In the genomic region with DNA sequence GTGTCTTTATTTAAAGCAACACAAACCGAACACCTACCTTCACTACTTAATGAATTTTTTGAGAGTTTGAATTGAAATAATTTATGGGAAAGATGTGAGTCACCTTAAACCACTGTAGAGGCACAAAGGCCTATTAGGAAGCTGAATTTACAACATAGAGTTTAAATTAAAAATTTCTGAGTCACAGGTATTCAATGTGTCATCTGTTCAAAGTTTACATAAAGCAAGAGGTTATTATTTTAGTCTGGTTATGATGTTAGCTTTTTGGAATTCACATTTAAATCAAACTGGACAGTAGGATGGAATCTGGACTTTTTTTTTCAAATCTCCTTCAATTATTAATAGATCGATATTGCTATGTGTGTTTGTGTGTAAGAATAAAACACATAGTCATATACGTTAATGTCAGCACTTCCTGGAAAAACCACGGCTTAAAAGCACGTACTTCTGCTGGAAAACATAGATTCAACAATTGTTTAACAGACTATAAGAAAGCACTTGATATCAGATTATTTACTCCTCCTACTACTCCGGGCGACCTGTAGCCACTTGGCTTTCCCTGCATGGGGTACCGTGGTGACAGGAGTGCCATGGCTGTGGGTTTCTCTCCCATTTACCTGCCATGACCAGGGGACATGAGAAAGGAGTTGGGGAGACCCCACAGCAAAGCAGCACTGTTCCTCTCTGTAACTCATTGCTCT, we compare ENCODE assay signal across 14 cellular contexts.
DNase-seq lines count a peak whose midpoint lies in the region; ATAC-seq and TF ChIP-seq lines count a peak whose summit lies in the region.
"Had no signal": no experiment of that assay in that cellular context is flagged by ENCODE, and none has a peak within 500 bp of the region (broad histone marks: within the 10 kb centered on the region; RNA-seq: fewer than 3 reads in every experiment).

No MANE protein-coding gene starts in this region.

- H3K27me3 ChIP-seq in BJ (ENCODE audit: control insufficient read depth, insufficient read depth, low read length): no peaks in the 10 kb centered on the region
- H3K27me3 ChIP-seq in mammary epithelial cell (ENCODE audit: insufficient read depth, low read length): no peaks in the 10 kb centered on the region

- BruUV-seq in mammary epithelial cell (replicated peaks; lab: Mats Ljungman, UMichigan): no TSS peak

- peaks cover 15% of the 10 kb centered on the region for H3K9me3 Mint-ChIP-seq in activated T-cell treated with anti-CD3 and anti-CD28 coated beads, Interleukin-2, amount 50 U/mL, for 24 hours

- no peak for TF ChIP-seq CTCF in BJ (IDR thresholded peaks at IDR 0.05; ENCODE audit: insufficient read depth, low read depth, low read length)
- TF ChIP-seq CTCF in mammary epithelial cell (conservative IDR thresholded peaks at IDR 0.05 in 1 of 2, IDR thresholded peaks at IDR 0.05 in 1 of 2; ENCODE audit: extremely low read depth in 1 of 2, insufficient read depth in 1 of 2, low read depth in 1 of 2, low read length in 2 of 2): no peak

- no peak overlapping the region for H3K4me3 Mint-ChIP-seq in activated T-cell treated with anti-CD3 and anti-CD28 coated beads, Interleukin-2, amount 50 U/mL, for 24 hours
- H3K4me3 Mint-ChIP-seq: activated CD8-positive, alpha-beta T cell treated with anti-CD3 and anti-CD28 coated beads, Interleukin-2, amount 10 ng/mL, durations not matched to agents 7 days and 5 days; activated naive CD4-positive, alpha-beta T cell treated with anti-CD3 and anti-CD28 coated beads for 36 hours; stimulated activated memory B cell treated with anti-CD40 and anti-IgM and Interleukin-4, amounts not matched to agents 10 μg/mL and 1 μg/mL and 100 μg/mL, for 72 hours had no signal

- peak overlapping the region; percentile 72 for H3K9ac ChIP-seq in mammary epithelial cell (ENCODE audit: insufficient read depth, low read length)

- H3K27me3 Mint-ChIP-seq in activated T-cell treated with anti-CD3 and anti-CD28 coated beads, Interleukin-2, amount 50 U/mL, for 24 hours: no peaks in the 10 kb centered on the region
- H3K27me3 Mint-ChIP-seq: stimulated activated memory B cell treated with anti-CD40 and anti-IgM and Interleukin-4, amounts not matched to agents 10 μg/mL and 1 μg/mL and 100 μg/mL, for 72 hours had no signal

- no peaks in the 10 kb centered on the region for H3K4me1 Mint-ChIP-seq in activated T-cell treated with anti-CD3 and anti-CD28 coated beads, Interleukin-2, amount 50 U/mL, for 24 hours (ENCODE audit: low read depth)
- H3K4me1 Mint-ChIP-seq: stimulated activated memory B cell treated with anti-CD40 and anti-IgM and Interleukin-4, amounts not matched to agents 10 μg/mL and 1 μg/mL and 100 μg/mL, for 72 hours had no signal

- no peaks in the 10 kb centered on the region for H3K36me3 Mint-ChIP-seq in activated T-cell treated with anti-CD3 and anti-CD28 coated beads, Interleukin-2, amount 50 U/mL, for 24 hours (ENCODE audit: low read depth)
- H3K36me3 Mint-ChIP-seq: stimulated activated memory B cell treated with anti-CD40 and anti-IgM and Interleukin-4, amounts not matched to agents 10 μg/mL and 1 μg/mL and 100 μg/mL, for 72 hours had no signal

- H3K4me1 ChIP-seq in mammary epithelial cell (ENCODE audit: insufficient read depth, low read length): peaks cover 40% of the 10 kb centered on the region
- H3K4me1 ChIP-seq: left ventricle myocardium inferior had no signal

- peak overlapping the region; percentile 74 for H3K4me2 ChIP-seq in mammary epithelial cell (ENCODE audit: insufficient read depth, low read depth, low read length)

- POLR2A ChIA-PET in BJ (lab: Charles Lee): no interaction called here

- H3K36me3 ChIP-seq in BJ (ENCODE audit: control insufficient read depth, insufficient read depth, low read length) (no peaks in the 10 kb centered on the region), mammary epithelial cell (ENCODE audit: insufficient read depth, low read length) (no peaks in the 10 kb centered on the region)
- H3K36me3 ChIP-seq: left ventricle myocardium inferior had no signal

- H3K27ac ChIP-seq in mammary epithelial cell (ENCODE audit: insufficient read depth, low read depth, low read length): peak overlapping the region; percentile 100
- H3K27ac ChIP-seq: left ventricle myocardium inferior had no signal

- in situ Hi-C loops in mammary epithelial cell (cut with MboI; ENCODE audit: low sequenced_read_pairs in 2 of 2): no loop called here

- H3K4me3 ChIP-seq in BJ (ENCODE audit: low read depth, low read length) (no peak overlapping the region), mammary epithelial cell (replicated peaks in 1 of 3; ENCODE audit: insufficient read depth in 1 of 3, low read depth in 2 of 3, low read length in 3 of 3) (peak overlapping the region in 1 of 3 experiments; percentile 14)
- H3K4me3 ChIP-seq: left ventricle myocardium inferior had no signal

- ATAC-seq in GM18502 (IDR thresholded peaks at IDR 0.05; ENCODE audit: poor library complexity, unreplicated experiment) (no peak), HG03159 (IDR thresholded peaks at IDR 0.05; ENCODE audit: unreplicated experiment) (no peak)
- ATAC-seq: stimulated activated memory B cell treated with anti-CD40 and anti-IgM and Interleukin-4, amounts not matched to agents 10 μg/mL and 1 μg/mL and 100 μg/mL, for 72 hours had no signal

- peak overlapping the region; percentile 77 for H2AFZ ChIP-seq in mammary epithelial cell (ENCODE audit: low read depth, low read length)

- no peak overlapping the region for H3K27ac Mint-ChIP-seq in activated T-cell treated with anti-CD3 and anti-CD28 coated beads, Interleukin-2, amount 50 U/mL, for 24 hours
- H3K27ac Mint-ChIP-seq: activated CD8-positive, alpha-beta T cell treated with anti-CD3 and anti-CD28 coated beads, Interleukin-2, amount 10 ng/mL, durations not matched to agents 7 days and 5 days; activated naive CD4-positive, alpha-beta T cell treated with anti-CD3 and anti-CD28 coated beads for 36 hours; stimulated activated memory B cell treated with anti-CD40 and anti-IgM and Interleukin-4, amounts not matched to agents 10 μg/mL and 1 μg/mL and 100 μg/mL, for 72 hours had no signal

- H3K9me3 ChIP-seq in mammary epithelial cell (replicated peaks; ENCODE audit: insufficient read depth, low read length): no peaks in the 10 kb centered on the region

- intact Hi-C loops in mammary epithelial cell (cut with micrococcal nuclease): loop anchor here (1.0 to 10.0 kb wide), 4 partner anchors 37 to 243 kb away; no protein-coding TSS in a partner anchor

- H3K79me2 ChIP-seq in mammary epithelial cell (ENCODE audit: insufficient read depth, low read length): no peaks in the 10 kb centered on the region

- WGBS in mammary epithelial cell (ENCODE audit: low coverage, missing lambda C conversion rate): 22% methylated on average over 8 of the region's 8 CpGs

- CTCF ChIA-PET in BJ (lab: Yijun Ruan, JAX): interaction anchor here (0.6 to 2.5 kb wide), 15 partner anchors 9 to 73 kb away, joined by 3 to 12 read pairs (median 4); no protein-coding TSS in a partner anchor
- CTCF ChIA-PET in mammary epithelial cell (lab: Charles Lee; ENCODE audit: low non-redundant PET): interaction anchor here (0.5 to 0.7 kb wide), 3 partner anchors 17 to 250 kb away, joined by 3 to 5 read pairs (median 3); no protein-coding TSS in a partner anchor

- no peaks in the 10 kb centered on the region for H4K20me1 ChIP-seq in mammary epithelial cell (ENCODE audit: insufficient read depth, low read length)

- DNase-seq in BJ (ENCODE audit: low read depth): peak; percentile 68
- peak; percentile 73 for DNase-seq in LHCN-M2 (ENCODE audit: low read depth)
- peak; percentile 87 for DNase-seq in mammary epithelial cell
- peak; percentile 91 for DNase-seq in kidney tubule cell (ENCODE audit: low spot score)
- no peak for DNase-seq in activated T-cell treated with anti-CD3 and anti-CD28 coated beads, Interleukin-2, amount 50 U/mL, for 24 hours
- DNase-seq in NCI-H128 (lab: John Stamatoyannopoulos, UW; ENCODE audit: unreplicated experiment): no peak
- DNase-seq: C1 segment of cervical spinal cord, cortex of kidney, left ventricle myocardium inferior had no signal

- dilution Hi-C loops in mammary epithelial cell (cut with HindIII; ENCODE audit: low sequenced_read_pairs): no loop called here

Comparison
In these comparisons a context has a peak if more than half of its experiments do, and no peak if none do; other contexts are left out.
1. DNase-seq: peak in BJ (single experiment), LHCN-M2 (single experiment), mammary epithelial cell (single experiment) and kidney tubule cell (single experiment); none in activated T-cell treated with anti-CD3 and anti-CD28 coated beads, Interleukin-2, amount 50 U/mL, for 24 hours (single experiment) and NCI-H128 (single experiment).